In the genomic region with DNA sequence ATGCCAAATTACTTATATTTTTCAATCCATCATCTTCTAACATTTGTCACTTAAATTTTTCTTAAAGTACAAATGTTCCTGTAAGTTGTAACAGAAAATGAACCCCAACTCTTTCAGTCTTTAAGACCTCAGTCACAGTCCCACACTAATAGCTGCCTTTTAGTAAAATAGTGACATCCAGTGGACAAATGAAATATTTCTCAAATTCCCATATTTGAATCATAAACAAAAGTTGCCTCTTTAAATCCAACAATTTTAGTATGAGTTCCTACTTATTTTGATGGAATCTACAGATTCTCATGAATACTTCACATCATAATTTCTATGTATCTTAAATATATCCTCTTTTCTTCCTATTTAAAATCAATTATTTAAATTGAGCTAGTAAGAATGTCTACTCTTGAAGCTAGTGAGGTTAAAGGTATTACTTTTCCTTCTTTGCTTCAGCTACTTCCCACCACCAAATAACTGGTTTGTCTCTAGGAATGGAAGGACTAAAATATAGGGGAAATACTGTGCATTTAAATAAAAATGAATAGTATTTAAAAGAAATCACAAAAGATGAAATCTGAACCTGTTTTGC, we compare ENCODE assay signal across 8 cellular contexts. TPM values are rescaled to one million over a fixed set of nuclear protein-coding genes. Genes with fewer than 3 reads are reported as not detected.
DNase-seq lines count a peak whose midpoint lies in the region; ATAC-seq and TF ChIP-seq lines count a peak whose summit lies in the region.

No MANE protein-coding gene starts in this region.

- POLR2A ChIA-PET in PC-3 (lab: Charles Lee; ENCODE audit: unreplicated experiment), result no interaction called here

- no TSS peak for BruUV-seq in PC-3 (replicated peaks; lab: Mats Ljungman, UMichigan)

- DNase-seq in AML-193 (lab: John Stamatoyannopoulos, UW), result peak; percentile 43 to 52
- DNase-seq in PC-3, result peak; percentile 62
- peak; percentile 44 for DNase-seq in fibroblast of mammary gland (ENCODE audit: low read depth)
- DNase-seq in smooth muscle cell (lab: John Stamatoyannopoulos, UW; ENCODE audit: unreplicated experiment), result no peak
- no peak for DNase-seq in H7

- H3K4me1 ChIP-seq in PC-3 (ENCODE audit: insufficient read depth, low read length), result 0 out of 2 replicates have a peak, but pooled peaks cover 3% of the 10 kb centered on the region
- H3K4me1 ChIP-seq in smooth muscle cell (ENCODE audit: low read depth), result no peaks in the 10 kb centered on the region

- H3K27me3 ChIP-seq in PC-3 (ENCODE audit: low read length) (no peaks in the 10 kb centered on the region), smooth muscle cell (ENCODE audit: low read depth) (no peaks in the 10 kb centered on the region), H7 (ENCODE audit: control insufficient read depth, insufficient read depth, low read length) (no peaks in the 10 kb centered on the region)

- CTCF ChIA-PET in PC-3 (lab: Charles Lee), result interaction anchor here (0.6 kb wide), 1 partner anchor 1173 kb away, joined by 4 read pairs; no protein-coding TSS in a partner anchor

- TF ChIP-seq CTCF in PC-3 (conservative IDR thresholded peaks at IDR 0.05; ENCODE audit: low read depth, low read length) (peak; percentile 65), fibroblast of mammary gland (conservative IDR thresholded peaks at IDR 0.05; ENCODE audit: control insufficient read depth, insufficient read depth, low read depth, low read length) (peak; percentile 53), smooth muscle cell (IDR thresholded peaks at IDR 0.05; ENCODE audit: borderline replicate concordance, insufficient read depth, poor library complexity, severe bottlenecking) (peak; percentile 45)

- H3K4me3 ChIP-seq in PC-3 (ENCODE audit: low read length) (no peak overlapping the region), fibroblast of mammary gland (ENCODE audit: control insufficient read depth, low read depth, low read length) (no peak overlapping the region), smooth muscle cell (no peak overlapping the region), H7 (ENCODE audit: insufficient read depth, low read depth, low read length) (no peak overlapping the region)

- H3K36me3 ChIP-seq in PC-3 (ENCODE audit: low read depth, low read length), result peaks cover 50% of the 10 kb centered on the region
- H3K36me3 ChIP-seq in smooth muscle cell (ENCODE audit: low read depth), result peaks cover 8% of the 10 kb centered on the region
- peaks cover 8% of the 10 kb centered on the region for H3K36me3 ChIP-seq in H7 (replicated peaks; ENCODE audit: control insufficient read depth, insufficient read depth, low read length)

- intact Hi-C loops in PC-3 (cut with micrococcal nuclease), result no loop called here

- H3K9me3 ChIP-seq in PC-3 (ENCODE audit: low read length) (no peaks in the 10 kb centered on the region), smooth muscle cell (replicated peaks; ENCODE audit: low read depth) (no peaks in the 10 kb centered on the region)

- H3K4me2 ChIP-seq in PC-3 (ENCODE audit: low read length) (no peak overlapping the region), smooth muscle cell (no peak overlapping the region)

- H3K9ac ChIP-seq in PC-3 (ENCODE audit: low read length) (no peak overlapping the region), smooth muscle cell (ENCODE audit: low read depth) (no peak overlapping the region)

- no peak overlapping the region for H3K27ac ChIP-seq in PC-3 (ENCODE audit: low read length)
- no peak overlapping the region for H3K27ac ChIP-seq in smooth muscle cell (ENCODE audit: low read depth)

- ATAC-seq in GM18858 (IDR thresholded peaks at IDR 0.05; ENCODE audit: unreplicated experiment) (peak; percentile 83), HG03135 (IDR thresholded peaks at IDR 0.05; ENCODE audit: unreplicated experiment) (peak; percentile 50), PC-3 (no peak)
- no peak for ATAC-seq in activated CD4-positive, CD25-positive, alpha-beta regulatory T cell treated with anti-CD3 and anti-CD28 coated beads, Interleukin-2, amount 50 U/mL, for 24 hours

- H2AFZ ChIP-seq in PC-3 (ENCODE audit: low read length) (no peak overlapping the region), smooth muscle cell (ENCODE audit: low read depth) (no peak overlapping the region)

- H3K9me2 ChIP-seq in PC-3 (replicated peaks; ENCODE audit: low read length), result no peaks in the 10 kb centered on the region

- H4K20me1 ChIP-seq in PC-3 (ENCODE audit: low read length), result peaks cover 6% of the 10 kb centered on the region; the same call in 1 of the 2 replicates
- H4K20me1 ChIP-seq in smooth muscle cell (ENCODE audit: low read depth), result peaks cover 27% of the 10 kb centered on the region

- peaks cover 3% of the 10 kb centered on the region for H3F3A ChIP-seq in PC-3 (ENCODE audit: low read length, unreplicated experiment)
- H3F3A ChIP-seq in smooth muscle cell (ENCODE audit: low read depth), result peaks cover 3% of the 10 kb centered on the region

- H3K79me2 ChIP-seq in PC-3 (ENCODE audit: low read length) (peaks cover 8% of the 10 kb centered on the region), smooth muscle cell (ENCODE audit: low read depth) (peaks cover 41% of the 10 kb centered on the region)

RNA-seq across cellular contexts. Expression of a gene that starts 9.2 kb away (rescaled TPM):
- 21.7 and 26.6 TPM in 2 replicates for total RNA-seq in PC-3 (2014; rRNA removed)
- 30.8 and 45.1 TPM in 2 replicates for total RNA-seq in smooth muscle cell
- 11.3 and 12.1 TPM in 2 replicates for polyA plus RNA-seq in smooth muscle cell
- total RNA-seq in H7 (2014; rRNA removed; shearing (Covaris generic)), result 36.3 and 43.7 TPM in 2 replicates

RNA-seq across cellular contexts. Expression of a gene that starts 24.8 kb away (rescaled TPM):
- total RNA-seq in PC-3 (2014; rRNA removed) (13.5 and 14.5 TPM in 2 replicates), smooth muscle cell (92.2 and 96.5 TPM in 2 replicates)
- polyA plus RNA-seq in smooth muscle cell, result 21.4 and 35.9 TPM in 2 replicates
- 51.1 and 77.6 TPM in 2 replicates for total RNA-seq in H7 (2014; rRNA removed; shearing (Covaris generic))

Comparison
In these comparisons a context has a peak if more than half of its experiments do, and no peak if none do; other contexts are left out.
1. DNase-seq: peak in AML-193 (2 of 2), PC-3 (single experiment) and fibroblast of mammary gland (single experiment); none in smooth muscle cell (single experiment) and H7 (single experiment).
2. ATAC-seq: peak in GM18858 (single experiment) and HG03135 (single experiment); none in PC-3 (single experiment) and activated CD4-positive, CD25-positive, alpha-beta regulatory T cell treated with anti-CD3 and anti-CD28 coated beads, Interleukin-2, amount 50 U/mL, for 24 hours (0 of 2).
3. Peak in every context shown above with its lines, with median percentiles within 50 percentile points of each other: CTCF ChIP-seq.